ENCODE assay signal across 10 cellular contexts in genomic region chr21:31446206-31446900, GRCh38.
DNase-seq lines count a peak whose midpoint lies in the region; ATAC-seq and TF ChIP-seq lines count a peak whose summit lies in the region.
"Had no signal": no experiment of that assay in that cellular context is flagged by ENCODE, and none has a peak within 500 bp of the region (broad histone marks: within the 10 kb centered on the region; RNA-seq: fewer than 3 reads in every experiment).

No MANE protein-coding gene starts in this region.

- no TSS peak for BruUV-seq in Caco-2 (replicated peaks; lab: Mats Ljungman, UMichigan)

- H3K4me3 ChIP-seq in CD8-positive, alpha-beta memory T cell (ENCODE audit: low read length) = peak overlapping the region; percentile 44
- H3K4me3 ChIP-seq in mucosa of descending colon = no peak overlapping the region
- no peak overlapping the region for H3K4me3 ChIP-seq in Caco-2 (ENCODE audit: low read depth, low read length)
- no peak overlapping the region for H3K4me3 ChIP-seq in body of pancreas
- no peak overlapping the region for H3K4me3 ChIP-seq in Karpas-422 (ENCODE audit: low read length)
- H3K4me3 ChIP-seq: stomach had no signal

- H3K4me1 Mint-ChIP-seq in CD8-positive, alpha-beta memory T cell = peaks cover 31 to 49% (median 47%) of the 10 kb centered on the region in 3 donors
- peaks cover 10% of the 10 kb centered on the region for H3K4me1 Mint-ChIP-seq in Caco-2 (ENCODE audit: low read depth, unreplicated experiment)

- H3K79me2 ChIP-seq in Karpas-422 (ENCODE audit: low read length) = no peaks in the 10 kb centered on the region

- H3K9me3 ChIP-seq in CD8-positive, alpha-beta memory T cell (ENCODE audit: low read length) = peaks cover 2% of the 10 kb centered on the region
- H3K9me3 ChIP-seq in mucosa of descending colon (peaks cover 5% of the 10 kb centered on the region), Caco-2 (peaks cover under 1% of the 10 kb centered on the region; the same call in 1 of the 2 replicates), body of pancreas (peaks cover 0 to 3% (median 0%) of the 10 kb centered on the region in 3 donors), Karpas-422 (ENCODE audit: low read length) (no peaks in the 10 kb centered on the region)

- no peaks in the 10 kb centered on the region for H4K20me1 ChIP-seq in Karpas-422 (ENCODE audit: insufficient read depth, low read depth, low read length)

- no peak overlapping the region for H3K4me2 ChIP-seq in Karpas-422 (ENCODE audit: low read depth, low read length, poor library complexity, severe bottlenecking)

- no peak overlapping the region for H3K9ac ChIP-seq in Karpas-422 (ENCODE audit: low read length)

- H3K36me3 Mint-ChIP-seq in CD8-positive, alpha-beta memory T cell = peaks cover 0 to 2% (median 0%) of the 10 kb centered on the region in 3 donors
- no peaks in the 10 kb centered on the region for H3K36me3 Mint-ChIP-seq in Caco-2 (ENCODE audit: insufficient read depth, unreplicated experiment)

- no peaks in the 10 kb centered on the region for H3K9me2 ChIP-seq in Karpas-422 (replicated peaks; ENCODE audit: insufficient read depth, low read length)

- H3K36me3 ChIP-seq in CD8-positive, alpha-beta memory T cell (ENCODE audit: insufficient read depth, low read length) = no peaks in the 10 kb centered on the region
- H3K36me3 ChIP-seq in mucosa of descending colon (ENCODE audit: low read depth) (no peaks in the 10 kb centered on the region), Caco-2 (ENCODE audit: control insufficient read depth, insufficient read depth, low read length) (no peaks in the 10 kb centered on the region), body of pancreas (replicated peaks in 1 of 2; ENCODE audit: insufficient read depth in 1 of 2, low read depth in 2 of 2) (no peaks in the 10 kb centered on the region), Karpas-422 (ENCODE audit: insufficient read depth, low read length) (no peaks in the 10 kb centered on the region)
- H3K36me3 ChIP-seq: stomach had no signal

- H3K4me3 Mint-ChIP-seq in CD8-positive, alpha-beta memory T cell = peak overlapping the region in 6 of 7 donors; percentile 3 to 77 (median 36)
- H3K4me3 Mint-ChIP-seq in Caco-2 (ENCODE audit: unreplicated experiment) = no peak overlapping the region

- peaks cover 0 to 4% of the 10 kb centered on the region in 2 donors for H3K27me3 Mint-ChIP-seq in CD8-positive, alpha-beta memory T cell
- H3K27me3 Mint-ChIP-seq in Caco-2 (ENCODE audit: insufficient read depth, unreplicated experiment) = no peaks in the 10 kb centered on the region

- H2AFZ ChIP-seq in Karpas-422 (ENCODE audit: low read length) = no peak overlapping the region

- POLR2A ChIA-PET in CD8-positive, alpha-beta memory T cell (lab: Charles Lee) = no interaction called here
- POLR2A ChIA-PET in Caco-2 (lab: Charles Lee) = no interaction called here

- H3K27ac ChIP-seq in CD8-positive, alpha-beta memory T cell (ENCODE audit: low read depth, low read length) = no peak overlapping the region
- H3K27ac ChIP-seq in body of pancreas = no peak overlapping the region
- no peak overlapping the region for H3K27ac ChIP-seq in Karpas-422 (ENCODE audit: low read length)
- H3K27ac ChIP-seq: stomach had no signal

- intact Hi-C loops in mucosa of descending colon (cut with DNase I, micrococcal nuclease) = no loop called here
- intact Hi-C loops in Caco-2 (cut with micrococcal nuclease; ENCODE audit: unreplicated experiment) = no loop called here
- intact Hi-C loops in body of pancreas (cut with DNase I) = no loop called here

- no peaks in the 10 kb centered on the region for H3K27me3 ChIP-seq in CD8-positive, alpha-beta memory T cell (ENCODE audit: insufficient read depth, low read length, poor library complexity, severe bottlenecking)
- H3K27me3 ChIP-seq in Caco-2 (replicated peaks; ENCODE audit: control insufficient read depth, insufficient read depth, low read length) (no peaks in the 10 kb centered on the region), body of pancreas (no peaks in the 10 kb centered on the region), Karpas-422 (ENCODE audit: low read length) (no peaks in the 10 kb centered on the region)
- H3K27me3 ChIP-seq: stomach had no signal

- DNase-seq in CD8-positive, alpha-beta memory T cell = peak in 4 of 5 donors; percentile 11 to 65 (median 54)
- peak; percentile 9 to 10 for DNase-seq in activated CD4-positive, alpha-beta T cell treated with anti-CD3 and anti-CD28 coated beads, Interleukin-2, amount 50 U/mL, for 48 hours
- DNase-seq in mucosa of descending colon = peak in 1 of 3 donors; percentile 8
- DNase-seq in Caco-2 = no peak
- DNase-seq in body of pancreas = no peak
- no peak for DNase-seq in D341Med (ENCODE audit: low spot score)
- no peak for DNase-seq in Karpas-422
- DNase-seq: COR-L47, stomach had no signal

- peak overlapping the region in 7 of 8 donors; percentile 0 to 89 (median 65) for H3K27ac Mint-ChIP-seq in CD8-positive, alpha-beta memory T cell
- no peak overlapping the region for H3K27ac Mint-ChIP-seq in Caco-2 (ENCODE audit: unreplicated experiment)

- ATAC-seq in HG02981 (IDR thresholded peaks at IDR 0.05; ENCODE audit: unreplicated experiment) (peak; percentile 78), mucosa of descending colon (peak; percentile 66), body of pancreas (no peak)

- TF ChIP-seq CTCF in mucosa of descending colon (IDR thresholded peaks at IDR 0.05) = no peak
- no peak for TF ChIP-seq CTCF in Caco-2 (IDR thresholded peaks at IDR 0.05; ENCODE audit: insufficient read depth in 1 of 2, low read depth in 1 of 2, low read length in 1 of 2, severe bottlenecking in 1 of 2, unreplicated experiment in 1 of 2)
- no peak for TF ChIP-seq CTCF in body of pancreas (IDR thresholded peaks at IDR 0.05)

- CTCF ChIA-PET in CD8-positive, alpha-beta memory T cell (lab: Charles Lee) = no interaction called here
- CTCF ChIA-PET in Caco-2 (lab: Charles Lee) = no interaction called here

- 50 to 51% methylated on average over 8 of the region's 8 CpGs for WGBS in body of pancreas, 2 donors

- peaks cover 0 to 5% (median 3%) of the 10 kb centered on the region in 5 donors for H3K9me3 Mint-ChIP-seq in CD8-positive, alpha-beta memory T cell
- peaks cover 9% of the 10 kb centered on the region for H3K9me3 Mint-ChIP-seq in Caco-2 (ENCODE audit: unreplicated experiment)

- peaks cover 24% of the 10 kb centered on the region for H3K4me1 ChIP-seq in CD8-positive, alpha-beta memory T cell (ENCODE audit: insufficient read depth, low read length)
- H3K4me1 ChIP-seq in mucosa of descending colon (ENCODE audit: low read depth) (no peaks in the 10 kb centered on the region), Caco-2 (peaks cover 10% of the 10 kb centered on the region), body of pancreas (no peaks in the 10 kb centered on the region), Karpas-422 (ENCODE audit: low read length) (no peaks in the 10 kb centered on the region)

- TF ChIP-seq POLR2A in body of pancreas (IDR thresholded peaks at IDR 0.05) = no peak

Comparison
In these comparisons a context has a peak if more than half of its experiments do, and no peak if none do; other contexts are left out.
1. DNase-seq: peak in CD8-positive, alpha-beta memory T cell (4 of 5) and activated CD4-positive, alpha-beta T cell treated with anti-CD3 and anti-CD28 coated beads, Interleukin-2, amount 50 U/mL, for 48 hours (2 of 2); none in Caco-2 (0 of 2), body of pancreas (0 of 4), D341Med (single experiment) and Karpas-422 (single experiment).